12 cellular contexts compared by ENCODE assay signal in genomic region chr10:16952610-16953009, GRCh38.
DNase-seq lines count a peak whose midpoint lies in the region; ATAC-seq and TF ChIP-seq lines count a peak whose summit lies in the region.
"Had no signal": no experiment of that assay in that cellular context is flagged by ENCODE, and none has a peak within 500 bp of the region (broad histone marks: within the 10 kb centered on the region; RNA-seq: fewer than 3 reads in every experiment).

No MANE protein-coding gene starts in this region.

- no peak overlapping the region for H2BK15ac ChIP-seq in H9 (ENCODE audit: low read depth, low read length)

- H2BK20ac ChIP-seq in H9 (ENCODE audit: low read depth, low read length, poor library complexity, severe bottlenecking) = no peak overlapping the region

- H4K5ac ChIP-seq in H9 (ENCODE audit: insufficient read length, low read depth, low read length) = no peak overlapping the region

- no peaks in the 10 kb centered on the region for H4K20me1 ChIP-seq in H9 (ENCODE audit: control insufficient read depth, insufficient read depth, insufficient read length)

- CTCF ChIA-PET in activated CD8-positive, alpha-beta memory T cell treated with anti-CD3 and anti-CD28 coated beads, Interleukin-2, amount 10 ng/mL, durations not matched to agents 7 days and 5 days (lab: Charles Lee) = no interaction called here
- CTCF ChIA-PET in CD8-positive, alpha-beta T cell (lab: Charles Lee) = interaction anchor here (0.6 kb wide), 1 partner anchor 261 kb away, joined by 3 read pairs; no protein-coding TSS in a partner anchor

- peak; percentile 7; the same call in 1 of the 2 replicates for TF ChIP-seq CTCF in AG10803 (conservative IDR thresholded peaks at IDR 0.05; ENCODE audit: low read length)
- TF ChIP-seq CTCF in H9 (conservative IDR thresholded peaks at IDR 0.05) = peak; percentile 51
- peak; percentile 71 for TF ChIP-seq CTCF in brain microvascular endothelial cell (IDR thresholded peaks at IDR 0.05; ENCODE audit: low read depth, low read length, missing control alignments)
- no peak for TF ChIP-seq CTCF in nephron progenitor cell (IDR thresholded peaks at IDR 0.05)
- TF ChIP-seq CTCF in CD8-positive, alpha-beta T cell (IDR thresholded peaks at IDR 0.05) = no peak

- POLR2A ChIA-PET in CD8-positive, alpha-beta T cell (lab: Charles Lee) = no interaction called here

- peaks cover 2% of the 10 kb centered on the region; the same call in 1 of the 2 replicates for H3K27me3 Mint-ChIP-seq in H9 (ENCODE audit: low read depth)
- H3K27me3 Mint-ChIP-seq in nephron progenitor cell (ENCODE audit: low read depth, poor library complexity) = peaks cover 6% of the 10 kb centered on the region
- peaks cover 7% of the 10 kb centered on the region for H3K27me3 Mint-ChIP-seq in activated CD8-positive, alpha-beta memory T cell treated with anti-CD3 and anti-CD28 coated beads, Interleukin-2, amount 10 ng/mL, durations not matched to agents 7 days and 5 days
- H3K27me3 Mint-ChIP-seq in CD8-positive, alpha-beta T cell (ENCODE audit: low read depth) = no peaks in the 10 kb centered on the region
- H3K27me3 Mint-ChIP-seq: activated B cell treated with CpG ODN at 0.5 μM for 24 hours; naive thymus-derived CD8-positive, alpha-beta T cell had no signal

- H3K27me3 ChIP-seq in H9 (ENCODE audit: insufficient read depth, low read length) = no peaks in the 10 kb centered on the region
- H3K27me3 ChIP-seq in brain microvascular endothelial cell (replicated peaks) = no peaks in the 10 kb centered on the region
- no peaks in the 10 kb centered on the region for H3K27me3 ChIP-seq in CD8-positive, alpha-beta T cell (ENCODE audit: insufficient read depth, low read length)
- H3K27me3 ChIP-seq: MG63 had no signal

- no peak overlapping the region for H3K18ac ChIP-seq in H9 (ENCODE audit: insufficient read length, low read depth, low read length)

- in situ Hi-C loops in brain microvascular endothelial cell (cut with HindIII; ENCODE audit: low pct_ligation_motif_present, low sequenced_read_pairs) = no loop called here

- intact Hi-C loops in CD8-positive, alpha-beta T cell (cut with DNase I, micrococcal nuclease) = no loop called here

- H3K36me3 ChIP-seq in brain microvascular endothelial cell (replicated peaks) = no peaks in the 10 kb centered on the region
- no peaks in the 10 kb centered on the region for H3K36me3 ChIP-seq in CD8-positive, alpha-beta T cell (ENCODE audit: insufficient read depth, low read length)
- H3K36me3 ChIP-seq: MG63 had no signal

- H3K23ac ChIP-seq in H9 (ENCODE audit: insufficient read length, low read depth, low read length) = no peak overlapping the region

- H2AK5ac ChIP-seq in H9 (ENCODE audit: insufficient read length, low read length) = no peak overlapping the region

- H3K9ac ChIP-seq in H9 (ENCODE audit: extremely low read depth, insufficient read length, low read length) = no peak overlapping the region

- WGBS in H9 (ENCODE audit: extremely low coverage, insufficient read length, low lambda C conversion rate) = no CpG with 5 or more reads among the region's 5 CpGs

- H3K27ac Mint-ChIP-seq in H9 = peak overlapping the region in 1 of 3 experiments; percentile 34; a peak in 1 of 7 replicates
- peak overlapping the region; percentile 93 for H3K27ac Mint-ChIP-seq in nephron progenitor cell
- H3K27ac Mint-ChIP-seq in activated CD8-positive, alpha-beta memory T cell treated with anti-CD3 and anti-CD28 coated beads, Interleukin-2, amount 10 ng/mL, durations not matched to agents 7 days and 5 days = no peak overlapping the region
- no peak overlapping the region for H3K27ac Mint-ChIP-seq in CD8-positive, alpha-beta T cell
- H3K27ac Mint-ChIP-seq: activated B cell treated with CpG ODN at 0.5 μM for 24 hours; activated T-cell treated with anti-CD3 and anti-CD28 coated beads, Interleukin-2, amount 50 U/mL, for 72 hours had no signal

- H3K4me1 Mint-ChIP-seq in H9 (peaks cover 28 to 31% of the 10 kb centered on the region in 2 experiments), nephron progenitor cell (peaks cover 51% of the 10 kb centered on the region)
- H3K4me1 Mint-ChIP-seq in activated CD8-positive, alpha-beta memory T cell treated with anti-CD3 and anti-CD28 coated beads, Interleukin-2, amount 10 ng/mL, durations not matched to agents 7 days and 5 days = peaks cover 14% of the 10 kb centered on the region
- H3K4me1 Mint-ChIP-seq in CD8-positive, alpha-beta T cell (ENCODE audit: low read depth) = peaks cover 15% of the 10 kb centered on the region
- H3K4me1 Mint-ChIP-seq: activated B cell treated with CpG ODN at 0.5 μM for 24 hours had no signal

- no peak overlapping the region for H3K4ac ChIP-seq in H9 (ENCODE audit: low read depth, low read length)

- H3K23me2 ChIP-seq in H9 (ENCODE audit: insufficient read length, low read depth, low read length, poor library complexity, severe bottlenecking) = no peaks in the 10 kb centered on the region

- no peaks in the 10 kb centered on the region for H3K79me1 ChIP-seq in H9 (ENCODE audit: insufficient read depth, low read depth, low read length, poor library complexity, severe bottlenecking)

- no peak overlapping the region for H4K91ac ChIP-seq in H9 (ENCODE audit: insufficient read length, low read depth, low read length)

- H2AFZ ChIP-seq in H9 (ENCODE audit: low read length) = no peak overlapping the region

- ATAC-seq in activated CD8-positive, alpha-beta memory T cell treated with anti-CD3 and anti-CD28 coated beads, Interleukin-2, amount 10 ng/mL, durations not matched to agents 7 days and 5 days = no peak
- ATAC-seq in CD8-positive, alpha-beta T cell = no peak
- ATAC-seq: left colon; naive thymus-derived CD8-positive, alpha-beta T cell had no signal

- H3K4me2 ChIP-seq in H9 (ENCODE audit: insufficient read depth, insufficient read length, low read length) = no peak overlapping the region

- no peaks in the 10 kb centered on the region for H3K9me3 ChIP-seq in H9 (ENCODE audit: control insufficient read depth, low read depth, low read length)
- no peaks in the 10 kb centered on the region for H3K9me3 ChIP-seq in CD8-positive, alpha-beta T cell (ENCODE audit: low read length)
- H3K9me3 ChIP-seq: MG63 had no signal

- DNase-seq in AG10803 (ENCODE audit: low read depth) (no peak), H9 (peak; percentile 55), brain microvascular endothelial cell (no peak), nephron progenitor cell (no peak), NCI-H187 treated with DMSO at 0.1 percent for 48 hours (lab: John Stamatoyannopoulos, UW) (no peak)
- DNase-seq in activated CD8-positive, alpha-beta memory T cell treated with anti-CD3 and anti-CD28 coated beads, Interleukin-2, amount 10 ng/mL, durations not matched to agents 7 days and 5 days = no peak
- no peak for DNase-seq in CD8-positive, alpha-beta T cell
- DNase-seq: activated B cell treated with CpG ODN at 0.5 μM for 24 hours; activated T-cell treated with anti-CD3 and anti-CD28 coated beads, Interleukin-2, amount 50 U/mL, for 72 hours; left colon; MG63; naive thymus-derived CD8-positive, alpha-beta T cell had no signal

- 0 out of 2 replicates have a peak, but pooled peaks cover 3% of the 10 kb centered on the region for H3K4me1 ChIP-seq in H9 (ENCODE audit: insufficient read depth, low read length)
- H3K4me1 ChIP-seq in CD8-positive, alpha-beta T cell (ENCODE audit: insufficient read depth, low read length) = peaks cover 5% of the 10 kb centered on the region

- H3K14ac ChIP-seq in H9 (ENCODE audit: insufficient read depth, low read length) = no peak overlapping the region

- H2BK5ac ChIP-seq in H9 (ENCODE audit: insufficient read length, low read length) = no peak overlapping the region

- H2BK120ac ChIP-seq in H9 (ENCODE audit: low read depth, low read length, poor library complexity, severe bottlenecking) = no peak overlapping the region

- H3T11ph ChIP-seq in H9 (ENCODE audit: low read length) = no peak overlapping the region

- H3K56ac ChIP-seq in H9 (ENCODE audit: insufficient read length, low read depth, low read length) = no peak overlapping the region

- no peak overlapping the region for H3K4me3 ChIP-seq in AG10803 (ENCODE audit: low read length)
- no peak overlapping the region for H3K4me3 ChIP-seq in brain microvascular endothelial cell (ENCODE audit: low read depth, low read length)
- H3K4me3 ChIP-seq in CD8-positive, alpha-beta T cell (ENCODE audit: low read depth, low read length) = no peak overlapping the region
- H3K4me3 ChIP-seq: MG63 had no signal

- no peaks in the 10 kb centered on the region for H3K79me2 ChIP-seq in H9 (ENCODE audit: insufficient read depth, low read length)

- no peak overlapping the region for H3K27ac ChIP-seq in H9 (ENCODE audit: insufficient read length, low read depth, low read length)
- H3K27ac ChIP-seq in brain microvascular endothelial cell = no peak overlapping the region
- no peak overlapping the region for H3K27ac ChIP-seq in CD8-positive, alpha-beta T cell (ENCODE audit: low read depth, low read length)

- H4K8ac ChIP-seq in H9 (replicated peaks; ENCODE audit: insufficient read length, low read depth, low read length) = no peak overlapping the region

- no peaks in the 10 kb centered on the region for H3K9me3 Mint-ChIP-seq in H9
- H3K9me3 Mint-ChIP-seq in nephron progenitor cell = no peaks in the 10 kb centered on the region
- no peaks in the 10 kb centered on the region for H3K9me3 Mint-ChIP-seq in activated CD8-positive, alpha-beta memory T cell treated with anti-CD3 and anti-CD28 coated beads, Interleukin-2, amount 10 ng/mL, durations not matched to agents 7 days and 5 days (ENCODE audit: low read depth)
- H3K9me3 Mint-ChIP-seq in CD8-positive, alpha-beta T cell = no peaks in the 10 kb centered on the region
- H3K9me3 Mint-ChIP-seq: activated B cell treated with CpG ODN at 0.5 μM for 24 hours; activated T-cell treated with anti-CD3 and anti-CD28 coated beads, Interleukin-2, amount 50 U/mL, for 72 hours; naive thymus-derived CD8-positive, alpha-beta T cell had no signal

- H3K36me3 Mint-ChIP-seq in H9 (ENCODE audit: insufficient read depth in 1 of 3, low read depth in 3 of 3) (no peaks in the 10 kb centered on the region; a peak in 1 of 7 replicates), nephron progenitor cell (ENCODE audit: low read depth) (no peaks in the 10 kb centered on the region)
- H3K36me3 Mint-ChIP-seq in activated CD8-positive, alpha-beta memory T cell treated with anti-CD3 and anti-CD28 coated beads, Interleukin-2, amount 10 ng/mL, durations not matched to agents 7 days and 5 days = no peaks in the 10 kb centered on the region
- H3K36me3 Mint-ChIP-seq in CD8-positive, alpha-beta T cell = peaks cover 10% of the 10 kb centered on the region

- no peak overlapping the region; a peak in 1 of 5 replicates for H3K4me3 Mint-ChIP-seq in H9
- no peak overlapping the region for H3K4me3 Mint-ChIP-seq in nephron progenitor cell
- H3K4me3 Mint-ChIP-seq in activated CD8-positive, alpha-beta memory T cell treated with anti-CD3 and anti-CD28 coated beads, Interleukin-2, amount 10 ng/mL, durations not matched to agents 7 days and 5 days = no peak overlapping the region
- no peak overlapping the region for H3K4me3 Mint-ChIP-seq in CD8-positive, alpha-beta T cell
- H3K4me3 Mint-ChIP-seq: activated B cell treated with CpG ODN at 0.5 μM for 24 hours; activated T-cell treated with anti-CD3 and anti-CD28 coated beads, Interleukin-2, amount 50 U/mL, for 72 hours; naive thymus-derived CD8-positive, alpha-beta T cell had no signal

- H2BK12ac ChIP-seq in H9 (ENCODE audit: insufficient read length, low read depth, low read length) = no peak overlapping the region

Comparison
In these comparisons a context has a peak if more than half of its experiments do, and no peak if none do; other contexts are left out.
1. CTCF ChIP-seq: peak in AG10803 (single experiment), H9 (single experiment) and brain microvascular endothelial cell (single experiment); none in nephron progenitor cell (single experiment) and CD8-positive, alpha-beta T cell (single experiment).